ENCODE assay signal across 10 cellular contexts in the genomic region with DNA sequence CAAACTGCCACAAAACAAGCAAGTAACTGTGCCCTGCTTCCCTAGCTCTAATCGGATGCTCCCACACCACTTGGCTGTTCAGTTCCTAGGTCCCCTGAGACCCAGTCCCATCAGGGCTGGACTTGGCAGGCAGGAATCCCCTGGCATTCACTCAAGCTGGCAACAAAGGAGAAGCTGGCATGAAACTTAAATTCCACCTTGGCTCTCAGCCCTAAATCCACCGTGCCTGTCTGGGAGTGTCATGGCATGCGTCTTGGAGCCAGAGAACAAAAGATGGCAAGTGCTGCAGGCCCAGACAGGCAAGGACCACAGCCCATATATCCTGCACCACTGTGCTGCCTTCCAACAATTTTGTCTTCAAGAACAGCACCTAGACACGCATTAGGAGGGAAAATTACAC. TPM values are rescaled to one million over a fixed set of nuclear protein-coding genes. Genes with fewer than 3 reads are reported as not detected.
A peak's percentile ranks its signal among the peaks of the same experiment; 100 is the strongest.
DNase-seq lines count a peak whose midpoint lies in the region; ATAC-seq and TF ChIP-seq lines count a peak whose summit lies in the region.
"Had no signal": no experiment of that assay in that cellular context is flagged by ENCODE, and none has a peak within 500 bp of the region (broad histone marks: within the 10 kb centered on the region; RNA-seq: fewer than 3 reads in every experiment).

No MANE protein-coding gene starts in this region.

- no peaks in the 10 kb centered on the region for H3K27me3 Mint-ChIP-seq in stimulated activated memory B cell treated with anti-CD40 and anti-IgM and Interleukin-4, amounts not matched to agents 10 μg/mL and 1 μg/mL and 100 μg/mL, for 72 hours

- TF ChIP-seq EP300 in Ishikawa (IDR thresholded peaks at IDR 0.05; ENCODE audit: borderline replicate concordance): no peak
- no peak for TF ChIP-seq EP300 in ovary (IDR thresholded peaks at IDR 0.05)

- no peaks in the 10 kb centered on the region for H3K4me1 Mint-ChIP-seq in stimulated activated memory B cell treated with anti-CD40 and anti-IgM and Interleukin-4, amounts not matched to agents 10 μg/mL and 1 μg/mL and 100 μg/mL, for 72 hours

- H3K4me3 ChIP-seq in left ventricle myocardium inferior (no peak overlapping the region), testis (no peak overlapping the region), ovary (no peak overlapping the region)

- H3K4me3 Mint-ChIP-seq in stimulated activated memory B cell treated with anti-CD40 and anti-IgM and Interleukin-4, amounts not matched to agents 10 μg/mL and 1 μg/mL and 100 μg/mL, for 72 hours: no peak overlapping the region

- H3K9me3 ChIP-seq in left ventricle myocardium inferior (replicated peaks) (no peaks in the 10 kb centered on the region), testis (no peaks in the 10 kb centered on the region), ovary (no peaks in the 10 kb centered on the region)
- H3K9me3 ChIP-seq: neutrophil had no signal

- TF ChIP-seq CTCF in VCaP (conservative IDR thresholded peaks at IDR 0.05) (no peak), left ventricle myocardium inferior (IDR thresholded peaks at IDR 0.05; ENCODE audit: borderline replicate concordance) (no peak), testis (IDR thresholded peaks at IDR 0.05) (no peak), ovary (IDR thresholded peaks at IDR 0.05) (no peak)

- H3K36me3 Mint-ChIP-seq in stimulated activated memory B cell treated with anti-CD40 and anti-IgM and Interleukin-4, amounts not matched to agents 10 μg/mL and 1 μg/mL and 100 μg/mL, for 72 hours: peaks cover 24% of the 10 kb centered on the region

- TF ChIP-seq POLR2A in testis (IDR thresholded peaks at IDR 0.05): no peak
- no peak for TF ChIP-seq POLR2A in ovary (IDR thresholded peaks at IDR 0.05)

- H3K27ac ChIP-seq in VCaP: peak overlapping the region; percentile 77
- peak overlapping the region; percentile 60 for H3K27ac ChIP-seq in left ventricle myocardium inferior (replicated peaks)
- H3K27ac ChIP-seq in testis: no peak overlapping the region
- H3K27ac ChIP-seq in ovary: no peak overlapping the region
- H3K27ac ChIP-seq: neutrophil had no signal

- H3K9me3 Mint-ChIP-seq in stimulated activated memory B cell treated with anti-CD40 and anti-IgM and Interleukin-4, amounts not matched to agents 10 μg/mL and 1 μg/mL and 100 μg/mL, for 72 hours: no peaks in the 10 kb centered on the region

- H3K4me1 ChIP-seq in left ventricle myocardium inferior (peaks cover 45% of the 10 kb centered on the region), testis (no peaks in the 10 kb centered on the region), ovary (ENCODE audit: insufficient read depth) (no peaks in the 10 kb centered on the region)

- no peak overlapping the region for H3K27ac Mint-ChIP-seq in stimulated activated memory B cell treated with anti-CD40 and anti-IgM and Interleukin-4, amounts not matched to agents 10 μg/mL and 1 μg/mL and 100 μg/mL, for 72 hours

- 49 to 55% methylated on average over 4 of the region's 4 CpGs for WGBS in testis, 2 donors
- 28 to 33% (median 32%) methylated on average over 4 of the region's 4 CpGs for WGBS in ovary, 3 donors

- TF ChIP-seq RAD21 in Ishikawa (IDR thresholded peaks at IDR 0.05; ENCODE audit: low read depth): no peak

- H3K27me3 ChIP-seq in left ventricle myocardium inferior (ENCODE audit: low read depth) (no peaks in the 10 kb centered on the region), testis (no peaks in the 10 kb centered on the region), ovary (no peaks in the 10 kb centered on the region)
- H3K27me3 ChIP-seq: neutrophil had no signal

- intact Hi-C loops in left ventricle myocardium inferior (cut with micrococcal nuclease) (loop anchor here (5.0 kb wide), 1 partner anchor 47 kb away; no protein-coding TSS in a partner anchor), testis (cut with DNase I; ENCODE audit: low total_unique reads) (loop anchor here (10.0 kb wide), 1 partner anchor 50 kb away; no protein-coding TSS in a partner anchor), ovary (cut with DNase I) (loop anchor here in 2 of 4 donors (2.0 to 5.0 kb wide), 2 partner anchors 42 to 56 kb away; no protein-coding TSS in a partner anchor)

- ATAC-seq in stimulated activated memory B cell treated with anti-CD40 and anti-IgM and Interleukin-4, amounts not matched to agents 10 μg/mL and 1 μg/mL and 100 μg/mL, for 72 hours: no peak

- H3K36me3 ChIP-seq in left ventricle myocardium inferior (peaks cover 34% of the 10 kb centered on the region), testis (ENCODE audit: low read depth, missing control alignments) (no peaks in the 10 kb centered on the region), ovary (no peaks in the 10 kb centered on the region)

- DNase-seq in left ventricle myocardium inferior (peak; percentile 27), testis (peak; percentile 49), ovary (no peak), DMS114 treated with DMSO at 0.1 percent for 48 hours (lab: John Stamatoyannopoulos, UW; ENCODE audit: unreplicated experiment) (no peak), epidermal melanocyte (ENCODE audit: insufficient read length, low spot score) (no peak)
- DNase-seq: NCI-H187 had no signal

TF ChIP-seq in Ishikawa, 13 proteins besides CTCF, POLR2A, EP300 and RAD21:
- no peak for TF ChIP-seq MAX (IDR thresholded peaks at IDR 0.05)
- TF ChIP-seq ZBTB7A (IDR thresholded peaks at IDR 0.05; ENCODE audit: low read depth): no peak
- TF ChIP-seq NFIC (IDR thresholded peaks at IDR 0.05): peak; percentile 85
- TF ChIP-seq CREB1 (IDR thresholded peaks at IDR 0.05; ENCODE audit: low read depth): no peak
- TF ChIP-seq TAF1 (IDR thresholded peaks at IDR 0.05; ENCODE audit: low read depth): no peak
- no peak for TF ChIP-seq YY1 (IDR thresholded peaks at IDR 0.05; ENCODE audit: low read depth)
- no peak for TF ChIP-seq CEBPB (IDR thresholded peaks at IDR 0.05)
- TF ChIP-seq EGR1 (IDR thresholded peaks at IDR 0.05): no peak
- TF ChIP-seq REST (IDR thresholded peaks at IDR 0.05; ENCODE audit: low read depth): no peak
- no peak for TF ChIP-seq FOXM1 (IDR thresholded peaks at IDR 0.05; ENCODE audit: borderline replicate concordance, low read depth)
- TF ChIP-seq, protein P1, sequence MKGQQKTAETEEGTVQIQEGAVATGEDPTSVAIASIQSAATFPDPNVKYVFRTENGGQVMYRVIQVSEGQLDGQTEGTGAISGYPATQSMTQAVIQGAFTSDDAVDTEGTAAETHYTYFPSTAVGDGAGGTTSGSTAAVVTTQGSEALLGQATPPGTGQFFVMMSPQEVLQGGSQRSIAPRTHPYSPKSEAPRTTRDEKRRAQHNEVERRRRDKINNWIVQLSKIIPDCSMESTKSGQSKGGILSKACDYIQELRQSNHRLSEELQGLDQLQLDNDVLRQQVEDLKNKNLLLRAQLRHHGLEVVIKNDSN (IDR thresholded peaks at IDR 0.05): no peak
- TF ChIP-seq TCF12 (IDR thresholded peaks at IDR 0.05; ENCODE audit: low read depth): no peak
- TF ChIP-seq TEAD4 (IDR thresholded peaks at IDR 0.05): peak; percentile 48; the same call in 1 of the 2 replicates

RNA-seq across cellular contexts. Expression of gene ETF1, which starts 38.2 kb away (rescaled TPM):
- total RNA-seq in left ventricle myocardium inferior: 80.8 TPM
- 10 to 100 TPM; 74.3 to 75.3 TPM for total RNA-seq in testis
- 103 TPM for polyA plus RNA-seq in testis (ENCODE audit: insufficient read depth, low read depth, low replicate concordance)
- total RNA-seq in ovary: 100 to 1,000 TPM in 1 of 7 donors, 10 to 100 TPM in 6; 41.3 to 106 (median 68.3) TPM
- 10 to 100 TPM; 29.3 to 70.0 TPM for polyA plus RNA-seq in ovary

RNA-seq across cellular contexts. Expression of gene EGR1, which starts 39.5 kb away (rescaled TPM):
- 7.8 TPM for total RNA-seq in left ventricle myocardium inferior
- total RNA-seq in testis: 10 to 100 TPM in 1 of 2 donors, 1 to 10 TPM in 1; 8.7 to 11.9 TPM
- polyA plus RNA-seq in testis (ENCODE audit: insufficient read depth, low read depth, low replicate concordance): 63.6 TPM
- 100 to 1,000 TPM in 4 of 7 donors, 10 to 100 TPM in 3; 72.7 to 346 (median 123) TPM for total RNA-seq in ovary
- polyA plus RNA-seq in ovary: 100 to 1,000 TPM in 1 of 2 donors, 10 to 100 TPM in 1; 60.4 to 361 TPM

Comparison
In these comparisons a context has a peak if more than half of its experiments do, and no peak if none do; other contexts are left out.
1. H3K27ac ChIP-seq: peak in VCaP (single experiment) and left ventricle myocardium inferior (single experiment); none in testis (0 of 2) and ovary (0 of 2).
2. DNase-seq: peak in left ventricle myocardium inferior (single experiment) and testis (single experiment); none in ovary (0 of 5), DMS114 treated with DMSO at 0.1 percent for 48 hours (single experiment) and epidermal melanocyte (single experiment).